ENCODE assay signal across 24 cellular contexts in the genomic region with DNA sequence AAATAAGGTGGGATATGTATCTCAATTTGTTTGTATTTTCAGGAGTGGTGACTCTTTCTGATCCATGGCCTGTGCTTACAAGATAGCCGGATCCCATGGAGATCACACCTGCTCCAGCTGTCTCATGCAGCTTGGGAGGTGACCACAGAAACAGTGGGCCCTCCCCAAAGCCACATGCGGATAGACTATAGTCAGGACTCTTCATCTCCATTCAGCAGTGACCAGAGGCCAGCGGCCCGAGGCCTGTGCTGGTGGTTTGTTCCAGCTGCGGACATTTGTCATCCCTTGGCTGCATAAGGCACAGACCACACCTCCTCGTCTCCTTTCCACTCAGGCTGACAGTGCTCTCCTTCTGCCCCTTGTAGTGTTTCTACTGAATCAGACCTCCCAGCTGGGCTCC. TPM values are rescaled to one million over a fixed set of nuclear protein-coding genes. Genes with fewer than 3 reads are reported as not detected.
"Had no signal": no experiment of that assay in that cellular context is flagged by ENCODE, and none has a peak within 500 bp of the region (broad histone marks: within the 10 kb centered on the region; RNA-seq: fewer than 3 reads in every experiment).

No MANE protein-coding gene starts in this region.

- H3K4me3 ChIP-seq: coronary artery, esophagus squamous epithelium, lung, neural progenitor cell, ovary, right atrium auricular region, thoracic aorta, tibial nerve, upper lobe of left lung had no signal

- ATAC-seq: effector memory CD8-positive, alpha-beta T cell; left ventricle myocardium superior; naive thymus-derived CD4-positive, alpha-beta T cell; sciatic nerve; stimulated activated effector memory CD8-positive, alpha-beta T cell treated with anti-CD3 and anti-CD28 coated beads, Interleukin-12 subunit alpha, Interleukin-12 subunit beta, amount 100 ng/mL, for 72 hours had no signal

- H3K27ac ChIP-seq: coronary artery, esophagus squamous epithelium, neural progenitor cell, ovary, right atrium auricular region, thoracic aorta, tibial nerve, upper lobe of left lung had no signal

- H3K36me3 ChIP-seq: esophagus squamous epithelium, neural progenitor cell, ovary, right atrium auricular region, thoracic aorta, tibial nerve, upper lobe of left lung had no signal

- FAIRE-seq: endometrium, frontal cortex, keratinocyte, urothelium cell line had no signal

- H3K27me3 ChIP-seq: esophagus squamous epithelium, neural progenitor cell, ovary, right atrium auricular region, tibial nerve, upper lobe of left lung had no signal

- H2AFZ ChIP-seq: neural progenitor cell had no signal

- H3K9ac ChIP-seq: neural progenitor cell had no signal

- H3K9me3 ChIP-seq: esophagus squamous epithelium, ovary, right atrium auricular region, thoracic aorta, tibial nerve, upper lobe of left lung had no signal

- DNase-seq: effector memory CD8-positive, alpha-beta T cell; esophagus squamous epithelium; hypothalamus; left ventricle myocardium superior; naive thymus-derived CD4-positive, alpha-beta T cell; nucleus accumbens; stimulated activated CD4-positive, alpha-beta T cell treated with anti-CD3 and anti-CD28 coated beads, Interleukin-2, amount 100 ng/mL, for 24 hours; stimulated activated CD4-positive, alpha-beta T cell treated with anti-CD3 and anti-CD28 coated beads, Interleukin-4, amount 100 ng/mL, for 24 hours; stimulated activated naive CD4-positive, alpha-beta T cell treated with Interleukin-2 at 50 U/mL for 16 hours had no signal

- H3K4me2 ChIP-seq: neural progenitor cell had no signal

RNA-seq across cellular contexts. Expression of gene WNT5B, which starts 14.7 kb away (rescaled TPM):
- total RNA-seq: mononuclear cell had no signal
- polyA plus RNA-seq: naive thymus-derived CD4-positive, alpha-beta T cell had no signal
